ENCODE assay signal across 1 cellular context in the genomic region with DNA sequence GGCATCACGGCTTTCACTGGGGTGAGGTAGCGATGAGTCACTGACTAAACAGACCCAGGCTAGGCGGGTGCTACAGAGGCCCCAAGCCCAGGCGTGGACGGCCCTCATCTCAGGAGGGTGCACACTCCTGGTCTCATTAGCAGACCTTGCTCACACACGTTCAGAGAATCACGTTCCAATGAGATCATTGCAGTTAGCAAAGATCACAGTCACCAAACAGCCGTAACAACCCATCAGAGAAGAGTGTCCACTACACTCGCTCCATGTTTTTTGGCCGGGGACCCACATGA.
TF ChIP-seq lines count a peak whose summit lies in the region.
"Not testable (repeated sequence)": the region's sequence is repeated elsewhere in the genome, so short reads cannot be mapped to it uniquely, and the experiment has no call there.

No MANE protein-coding gene starts in this region.

TF ChIP-seq in HepG2, 621 proteins besides CTCF, POLR2A, EP300 and RAD21 (continued from another document):
- TF ChIP-seq CREB1 (IDR thresholded peaks at IDR 0.05); CREM (CRISPR knock-in tag; IDR thresholded peaks at IDR 0.05); SP1 (IDR thresholded peaks at IDR 0.05): not testable (repeated sequence)
- TF ChIP-seq CREB1 (CRISPR knock-in tag; IDR thresholded peaks at IDR 0.05) (peak; percentile 35; the same call in 1 of the 2 replicates), MED1 (CRISPR knock-in tag; IDR thresholded peaks at IDR 0.05) (peak; percentile 97), KDM2A (CRISPR knock-in tag; IDR thresholded peaks at IDR 0.05; ENCODE audit: borderline replicate concordance, low read depth) (peak; percentile 37; the same call in 1 of the 2 replicates), KAT7 (CRISPR knock-in tag; IDR thresholded peaks at IDR 0.05; ENCODE audit: borderline replicate concordance) (0 out of 2 replicates have a peak, but pooled peaks have one; percentile 57), KMT2B (CRISPR knock-in tag; IDR thresholded peaks at IDR 0.05) (peak; percentile 64), HDAC2 (CRISPR knock-in tag; IDR thresholded peaks at IDR 0.05) (peak; percentile 84), ZBTB21 (CRISPR knock-in tag; IDR thresholded peaks at IDR 0.05) (peak; percentile 61; the same call in 1 of the 2 replicates), ZBTB43 (CRISPR knock-in tag; conservative IDR thresholded peaks at IDR 0.05) (peak; percentile 93; the same call in 1 of the 2 replicates), CREM (IDR thresholded peaks at IDR 0.05) (peak; percentile 59; the same call in 1 of the 2 replicates), NCOA2 (CRISPR knock-in tag; IDR thresholded peaks at IDR 0.05) (0 out of 2 replicates have a peak, but pooled peaks have one; percentile 40), GABPB1 (CRISPR knock-in tag; IDR thresholded peaks at IDR 0.05) (0 out of 2 replicates have a peak, but pooled peaks have one; percentile 38), BHLHE40 (IDR thresholded peaks at IDR 0.05; ENCODE audit: low read length) (peak; percentile 83), ISL2 (CRISPR knock-in tag; IDR thresholded peaks at IDR 0.05) (peak; percentile 68), RARA (CRISPR knock-in tag; IDR thresholded peaks at IDR 0.05) (peak; percentile 81), HMG20A (CRISPR knock-in tag; IDR thresholded peaks at IDR 0.05; ENCODE audit: borderline replicate concordance) (peak; percentile 85; the same call in 1 of the 2 replicates), KAT8 (CRISPR knock-in tag; IDR thresholded peaks at IDR 0.05) (peak; percentile 37), FOXO1 (CRISPR knock-in tag; IDR thresholded peaks at IDR 0.05) (peak; percentile 85; the same call in 1 of the 2 replicates), ZFY (CRISPR knock-in tag; IDR thresholded peaks at IDR 0.05) (peak; percentile 62), NFYB (CRISPR knock-in tag; IDR thresholded peaks at IDR 0.05) (0 out of 2 replicates have a peak, but pooled peaks have one; percentile 7), HOXD1 (CRISPR knock-in tag; IDR thresholded peaks at IDR 0.05) (0 out of 2 replicates have a peak, but pooled peaks have one; percentile 46), KDM1A (CRISPR knock-in tag; IDR thresholded peaks at IDR 0.05) (peak; percentile 31; the same call in 1 of the 2 replicates), ZBED4 (CRISPR knock-in tag; IDR thresholded peaks at IDR 0.05; ENCODE audit: borderline replicate concordance) (peak; percentile 51; the same call in 1 of the 2 replicates), SP1 (CRISPR knock-in tag; IDR thresholded peaks at IDR 0.05) (peak; percentile 42; the same call in 1 of the 2 replicates), RCOR2 (CRISPR knock-in tag; IDR thresholded peaks at IDR 0.05) (peak; percentile 74; the same call in 1 of the 2 replicates), NR2F1 (CRISPR knock-in tag; IDR thresholded peaks at IDR 0.05) (peak in 1 of 2 experiments; percentile 17; a peak in 1 of 4 replicates), ZNF205 (CRISPR knock-in tag; IDR thresholded peaks at IDR 0.05) (peak; percentile 84; the same call in 1 of the 2 replicates), ZSCAN9 (CRISPR knock-in tag; IDR thresholded peaks at IDR 0.05; ENCODE audit: borderline replicate concordance) (peak; percentile 78; the same call in 1 of the 2 replicates), MEIS2 (CRISPR knock-in tag; IDR thresholded peaks at IDR 0.05) (peak; percentile 53; the same call in 1 of the 2 replicates), MIER3 (CRISPR knock-in tag; IDR thresholded peaks at IDR 0.05; ENCODE audit: borderline replicate concordance) (peak; percentile 76; the same call in 1 of the 2 replicates)
- TF ChIP-seq, protein P1, sequence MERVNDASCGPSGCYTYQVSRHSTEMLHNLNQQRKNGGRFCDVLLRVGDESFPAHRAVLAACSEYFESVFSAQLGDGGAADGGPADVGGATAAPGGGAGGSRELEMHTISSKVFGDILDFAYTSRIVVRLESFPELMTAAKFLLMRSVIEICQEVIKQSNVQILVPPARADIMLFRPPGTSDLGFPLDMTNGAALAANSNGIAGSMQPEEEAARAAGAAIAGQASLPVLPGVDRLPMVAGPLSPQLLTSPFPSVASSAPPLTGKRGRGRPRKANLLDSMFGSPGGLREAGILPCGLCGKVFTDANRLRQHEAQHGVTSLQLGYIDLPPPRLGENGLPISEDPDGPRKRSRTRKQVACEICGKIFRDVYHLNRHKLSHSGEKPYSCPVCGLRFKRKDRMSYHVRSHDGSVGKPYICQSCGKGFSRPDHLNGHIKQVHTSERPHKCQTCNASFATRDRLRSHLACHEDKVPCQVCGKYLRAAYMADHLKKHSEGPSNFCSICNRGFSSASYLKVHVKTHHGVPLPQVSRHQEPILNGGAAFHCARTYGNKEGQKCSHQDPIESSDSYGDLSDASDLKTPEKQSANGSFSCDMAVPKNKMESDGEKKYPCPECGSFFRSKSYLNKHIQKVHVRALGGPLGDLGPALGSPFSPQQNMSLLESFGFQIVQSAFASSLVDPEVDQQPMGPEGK (CRISPR knock-in tag; IDR thresholded peaks at IDR 0.05): peak; percentile 85
- TF ChIP-seq, protein P2, sequence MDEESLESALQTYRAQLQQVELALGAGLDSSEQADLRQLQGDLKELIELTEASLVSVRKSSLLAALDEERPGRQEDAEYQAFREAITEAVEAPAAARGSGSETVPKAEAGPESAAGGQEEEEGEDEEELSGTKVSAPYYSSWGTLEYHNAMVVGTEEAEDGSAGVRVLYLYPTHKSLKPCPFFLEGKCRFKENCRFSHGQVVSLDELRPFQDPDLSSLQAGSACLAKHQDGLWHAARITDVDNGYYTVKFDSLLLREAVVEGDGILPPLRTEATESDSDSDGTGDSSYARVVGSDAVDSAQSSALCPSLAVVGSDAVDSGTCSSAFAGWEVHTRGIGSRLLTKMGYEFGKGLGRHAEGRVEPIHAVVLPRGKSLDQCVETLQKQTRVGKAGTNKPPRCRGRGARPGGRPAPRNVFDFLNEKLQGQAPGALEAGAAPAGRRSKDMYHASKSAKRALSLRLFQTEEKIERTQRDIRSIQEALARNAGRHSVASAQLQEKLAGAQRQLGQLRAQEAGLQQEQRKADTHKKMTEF (CRISPR knock-in tag; IDR thresholded peaks at IDR 0.05): peak; percentile 80; the same call in 1 of the 2 replicates
- TF ChIP-seq, protein P3, sequence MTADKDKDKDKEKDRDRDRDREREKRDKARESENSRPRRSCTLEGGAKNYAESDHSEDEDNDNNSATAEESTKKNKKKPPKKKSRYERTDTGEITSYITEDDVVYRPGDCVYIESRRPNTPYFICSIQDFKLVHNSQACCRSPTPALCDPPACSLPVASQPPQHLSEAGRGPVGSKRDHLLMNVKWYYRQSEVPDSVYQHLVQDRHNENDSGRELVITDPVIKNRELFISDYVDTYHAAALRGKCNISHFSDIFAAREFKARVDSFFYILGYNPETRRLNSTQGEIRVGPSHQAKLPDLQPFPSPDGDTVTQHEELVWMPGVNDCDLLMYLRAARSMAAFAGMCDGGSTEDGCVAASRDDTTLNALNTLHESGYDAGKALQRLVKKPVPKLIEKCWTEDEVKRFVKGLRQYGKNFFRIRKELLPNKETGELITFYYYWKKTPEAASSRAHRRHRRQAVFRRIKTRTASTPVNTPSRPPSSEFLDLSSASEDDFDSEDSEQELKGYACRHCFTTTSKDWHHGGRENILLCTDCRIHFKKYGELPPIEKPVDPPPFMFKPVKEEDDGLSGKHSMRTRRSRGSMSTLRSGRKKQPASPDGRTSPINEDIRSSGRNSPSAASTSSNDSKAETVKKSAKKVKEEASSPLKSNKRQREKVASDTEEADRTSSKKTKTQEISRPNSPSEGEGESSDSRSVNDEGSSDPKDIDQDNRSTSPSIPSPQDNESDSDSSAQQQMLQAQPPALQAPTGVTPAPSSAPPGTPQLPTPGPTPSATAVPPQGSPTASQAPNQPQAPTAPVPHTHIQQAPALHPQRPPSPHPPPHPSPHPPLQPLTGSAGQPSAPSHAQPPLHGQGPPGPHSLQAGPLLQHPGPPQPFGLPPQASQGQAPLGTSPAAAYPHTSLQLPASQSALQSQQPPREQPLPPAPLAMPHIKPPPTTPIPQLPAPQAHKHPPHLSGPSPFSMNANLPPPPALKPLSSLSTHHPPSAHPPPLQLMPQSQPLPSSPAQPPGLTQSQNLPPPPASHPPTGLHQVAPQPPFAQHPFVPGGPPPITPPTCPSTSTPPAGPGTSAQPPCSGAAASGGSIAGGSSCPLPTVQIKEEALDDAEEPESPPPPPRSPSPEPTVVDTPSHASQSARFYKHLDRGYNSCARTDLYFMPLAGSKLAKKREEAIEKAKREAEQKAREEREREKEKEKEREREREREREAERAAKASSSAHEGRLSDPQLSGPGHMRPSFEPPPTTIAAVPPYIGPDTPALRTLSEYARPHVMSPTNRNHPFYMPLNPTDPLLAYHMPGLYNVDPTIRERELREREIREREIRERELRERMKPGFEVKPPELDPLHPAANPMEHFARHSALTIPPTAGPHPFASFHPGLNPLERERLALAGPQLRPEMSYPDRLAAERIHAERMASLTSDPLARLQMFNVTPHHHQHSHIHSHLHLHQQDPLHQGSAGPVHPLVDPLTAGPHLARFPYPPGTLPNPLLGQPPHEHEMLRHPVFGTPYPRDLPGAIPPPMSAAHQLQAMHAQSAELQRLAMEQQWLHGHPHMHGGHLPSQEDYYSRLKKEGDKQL (CRISPR knock-in tag; IDR thresholded peaks at IDR 0.05; ENCODE audit: low read depth): 0 out of 2 replicates have a peak, but pooled peaks have one; percentile 63
TF ChIP-seq in HepG2: peak in this region for 106; not testable (repeated sequence) for 515.
